10 cellular contexts compared by ENCODE assay signal in the genomic region with DNA sequence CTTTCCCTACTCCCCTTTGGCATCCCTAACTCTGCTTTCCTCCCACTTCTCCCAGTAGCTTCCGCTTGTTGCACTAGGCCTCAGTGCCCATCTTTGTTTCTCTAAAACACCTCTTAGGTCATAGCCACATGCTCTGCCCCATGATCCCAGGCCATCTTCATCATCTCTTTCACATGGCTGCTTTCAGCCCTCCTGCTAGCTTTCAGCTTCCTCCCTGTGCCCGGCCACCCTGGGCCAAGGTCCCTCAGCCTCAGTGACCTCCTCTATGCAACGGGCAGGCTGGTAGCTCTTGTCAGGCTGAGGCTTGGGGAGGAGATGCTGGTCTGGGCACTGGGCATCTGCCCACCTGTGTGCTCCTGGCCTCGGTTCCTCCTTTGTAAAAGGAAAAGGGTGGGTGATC. TPM values are rescaled to one million over a fixed set of nuclear protein-coding genes. Genes with fewer than 3 reads are reported as not detected.
DNase-seq lines count a peak whose midpoint lies in the region; ATAC-seq and TF ChIP-seq lines count a peak whose summit lies in the region.
"Had no signal": no experiment of that assay in that cellular context is flagged by ENCODE, and none has a peak within 500 bp of the region (broad histone marks: within the 10 kb centered on the region; RNA-seq: fewer than 3 reads in every experiment).

No MANE protein-coding gene starts in this region.

- H3K27me3 Mint-ChIP-seq in activated naive CD4-positive, alpha-beta T cell treated with anti-CD3 and anti-CD28 coated beads, Interleukin-2, amount 50 U/mL, for 24 hours: no peaks in the 10 kb centered on the region

- intact Hi-C loops in body of pancreas (cut with DNase I) (no loop called here), tibial artery (cut with DNase I; ENCODE audit: low total_unique reads) (loop anchor here (10.0 kb wide), 1 partner anchor 51 kb away; no protein-coding TSS in a partner anchor)

- no peak overlapping the region for H4K91ac ChIP-seq in mesenchymal stem cell (ENCODE audit: low read length)

- peaks cover 69% of the 10 kb centered on the region for H3K4me1 Mint-ChIP-seq in activated naive CD4-positive, alpha-beta T cell treated with anti-CD3 and anti-CD28 coated beads, Interleukin-2, amount 50 U/mL, for 24 hours

- no peak overlapping the region for H3K4me2 ChIP-seq in mesenchymal stem cell (ENCODE audit: low read length, poor library complexity, severe bottlenecking)

- H3K27ac Mint-ChIP-seq in activated naive CD4-positive, alpha-beta T cell treated with anti-CD3 and anti-CD28 coated beads, Interleukin-2, amount 50 U/mL, for 24 hours: peak overlapping the region; percentile 63

- H3K27me3 ChIP-seq in body of pancreas: no peaks in the 10 kb centered on the region
- H3K27me3 ChIP-seq in mesenchymal stem cell (ENCODE audit: control insufficient read depth in 1 of 2, insufficient read depth in 1 of 2, low read length in 2 of 2): no peaks in the 10 kb centered on the region
- H3K27me3 ChIP-seq in tibial artery: no peaks in the 10 kb centered on the region

- H3K9me3 Mint-ChIP-seq in activated naive CD4-positive, alpha-beta T cell treated with anti-CD3 and anti-CD28 coated beads, Interleukin-2, amount 50 U/mL, for 24 hours: no peaks in the 10 kb centered on the region

- H3K4me3 ChIP-seq in body of pancreas (no peak overlapping the region), mesenchymal stem cell (ENCODE audit: insufficient read depth in 1 of 2, low read depth in 1 of 2, low read length in 2 of 2) (peak overlapping the region in 1 of 2 experiments; percentile 99), tibial artery (peak overlapping the region; percentile 86 to 91)

- no peak overlapping the region for H2BK15ac ChIP-seq in mesenchymal stem cell (ENCODE audit: low read depth, poor library complexity, severe bottlenecking)

- peak overlapping the region in 1 of 2 experiments; percentile 21 for H3K18ac ChIP-seq in mesenchymal stem cell (ENCODE audit: low read depth in 1 of 2, low read length in 2 of 2)

- H3K14ac ChIP-seq in mesenchymal stem cell (ENCODE audit: low read length in 2 of 2): peak overlapping the region in 1 of 2 experiments; percentile 69

- no peak overlapping the region for H4K8ac ChIP-seq in mesenchymal stem cell (ENCODE audit: low read length)

- H3K36me3 Mint-ChIP-seq in activated naive CD4-positive, alpha-beta T cell treated with anti-CD3 and anti-CD28 coated beads, Interleukin-2, amount 50 U/mL, for 24 hours: no peaks in the 10 kb centered on the region

- H3K27ac ChIP-seq in body of pancreas: peak overlapping the region in 3 of 4 donors; percentile 10 to 94 (median 43)
- no peak overlapping the region for H3K27ac ChIP-seq in mesenchymal stem cell (ENCODE audit: low read length, poor library complexity, severe bottlenecking)
- H3K27ac ChIP-seq in tibial artery: peak overlapping the region; percentile 96 to 97

- H3K4me1 ChIP-seq in body of pancreas (peaks cover 27% of the 10 kb centered on the region), mesenchymal stem cell (ENCODE audit: control insufficient read depth, insufficient read depth, low read depth, low read length) (peaks cover 40% of the 10 kb centered on the region), tibial artery (peaks cover 0 to 62% (median 45%) of the 10 kb centered on the region in 4 donors)

- peak overlapping the region in 1 of 2 experiments; percentile 24 for H3K4ac ChIP-seq in mesenchymal stem cell (ENCODE audit: low read depth in 1 of 2, low read length in 2 of 2)

- H3K9ac ChIP-seq in mesenchymal stem cell (ENCODE audit: low read length): peak overlapping the region; percentile 95

- no peak for DNase-seq in activated naive CD4-positive, alpha-beta T cell treated with Interleukin-2 at 50 U/mL for 16 hours
- DNase-seq in body of pancreas: no peak
- no peak for DNase-seq in mesenchymal stem cell
- no peak for DNase-seq in tibial artery
- no peak for DNase-seq in islet precursor cell
- no peak for DNase-seq in HK-2 (ENCODE audit: unreplicated experiment)
- DNase-seq in stimulated activated CD4-positive, alpha-beta T cell treated with anti-CD3 and anti-CD28 coated beads, Interleukin-2, amount 100 ng/mL, for 48 hours: no peak
- DNase-seq: activated CD4-positive, alpha-beta T cell treated with anti-CD3 and anti-CD28 coated beads for 4 hours; NCI-H1048 had no signal

- H3K36me3 ChIP-seq in body of pancreas (replicated peaks in 1 of 2; ENCODE audit: insufficient read depth in 1 of 2, low read depth in 2 of 2) (no peaks in the 10 kb centered on the region), mesenchymal stem cell (ENCODE audit: control insufficient read depth in 1 of 2, insufficient read depth in 2 of 2, low read depth in 1 of 2, low read length in 2 of 2) (peaks cover 4 to 22% of the 10 kb centered on the region in 2 experiments), tibial artery (peaks cover 7 to 9% (median 8%) of the 10 kb centered on the region in 3 donors)

- no peak for TF ChIP-seq POLR2A in body of pancreas (IDR thresholded peaks at IDR 0.05)

- H2BK12ac ChIP-seq in mesenchymal stem cell (ENCODE audit: low read length in 2 of 2): peak overlapping the region in 1 of 2 experiments; percentile 37

- H3K23ac ChIP-seq in mesenchymal stem cell (ENCODE audit: low read length in 2 of 2): peak overlapping the region in 1 of 2 experiments; percentile 1

- no peak overlapping the region for H2AK5ac ChIP-seq in mesenchymal stem cell (ENCODE audit: low read length, severe bottlenecking)

- TF ChIP-seq CTCF in body of pancreas (IDR thresholded peaks at IDR 0.05): no peak
- TF ChIP-seq CTCF in tibial artery (IDR thresholded peaks at IDR 0.05): no peak

- H3K9me3 ChIP-seq in body of pancreas: no peaks in the 10 kb centered on the region
- H3K9me3 ChIP-seq in mesenchymal stem cell (ENCODE audit: control insufficient read depth, low read length): no peaks in the 10 kb centered on the region
- no peaks in the 10 kb centered on the region for H3K9me3 ChIP-seq in tibial artery

- no peak for ATAC-seq in body of pancreas

- H2BK5ac ChIP-seq in mesenchymal stem cell (ENCODE audit: low read depth, low read length, poor library complexity, severe bottlenecking): no peak overlapping the region

- H2BK120ac ChIP-seq in mesenchymal stem cell (ENCODE audit: low read depth, low read length): no peak overlapping the region

- H3K79me1 ChIP-seq in mesenchymal stem cell (replicated peaks; ENCODE audit: low read length, poor library complexity, severe bottlenecking): peaks cover 27% of the 10 kb centered on the region

- WGBS in body of pancreas, 2 donors: 66 to 81% methylated on average over 4 of the region's 4 CpGs
- 93% methylated on average over 4 of the region's 4 CpGs for WGBS in mesenchymal stem cell

- H2AFZ ChIP-seq in mesenchymal stem cell (ENCODE audit: low read depth, low read length): no peak overlapping the region

- peak overlapping the region; percentile 93 for H3K4me3 Mint-ChIP-seq in activated naive CD4-positive, alpha-beta T cell treated with anti-CD3 and anti-CD28 coated beads, Interleukin-2, amount 50 U/mL, for 24 hours

RNA-seq across cellular contexts. Expression of gene PLEKHO2, which starts 2.3 kb away (rescaled TPM):
- 1 to 10 TPM; 7.0 to 9.9 TPM for total RNA-seq in body of pancreas
- 16.3 TPM for polyA plus RNA-seq in mesenchymal stem cell (2013, experiment 1 of 2)
- polyA plus RNA-seq in mesenchymal stem cell (2013, experiment 2 of 2): 17.0 TPM

RNA-seq across cellular contexts. Expression of gene PIF1, which starts 18.5 kb away (rescaled TPM):
- total RNA-seq in body of pancreas: not detected
- 0.94 TPM for polyA plus RNA-seq in mesenchymal stem cell (2013, experiment 1 of 2)
- 1.0 TPM for polyA plus RNA-seq in mesenchymal stem cell (2013, experiment 2 of 2)

Comparison
In these comparisons a context has a peak if more than half of its experiments do, and no peak if none do; other contexts are left out.
1. H3K4me3 ChIP-seq: peak in tibial artery (2 of 2); none in body of pancreas (0 of 2).